8 cellular contexts compared by ENCODE assay signal in genomic region chr19:14528419-14529253, GRCh38. TPM values are rescaled to one million over a fixed set of nuclear protein-coding genes. Genes with fewer than 3 reads are reported as not detected.
DNase-seq lines count a peak whose midpoint lies in the region; ATAC-seq and TF ChIP-seq lines count a peak whose summit lies in the region.

No MANE protein-coding gene starts in this region.

- no peaks in the 10 kb centered on the region for H3K27me3 Mint-ChIP-seq in glutamatergic neuron (ENCODE audit: unreplicated experiment)

- H3K36me3 Mint-ChIP-seq in glutamatergic neuron (ENCODE audit: unreplicated experiment): no peaks in the 10 kb centered on the region

- H3K36me3 ChIP-seq in HEK293 (ENCODE audit: control insufficient read depth in 2 of 2, insufficient read depth in 1 of 2, low read length in 2 of 2) (no peaks in the 10 kb centered on the region; a peak in 1 of 3 replicates), WERI-Rb-1 (peaks cover 15% of the 10 kb centered on the region)

- no peaks in the 10 kb centered on the region for H3K4me1 ChIP-seq in HEK293 (ENCODE audit: control insufficient read depth, insufficient read depth, low read length)

- H3K9me3 Mint-ChIP-seq in glutamatergic neuron (ENCODE audit: unreplicated experiment): peaks cover 5% of the 10 kb centered on the region

- H3K4me3 ChIP-seq in HEK293 (ENCODE audit: low read depth, low read length) (peak overlapping the region; percentile 52), WERI-Rb-1 (ENCODE audit: low read depth, low read length) (peak overlapping the region; percentile 44), skin epidermis (peak overlapping the region; percentile 60 to 95 (median 71))

- no peaks in the 10 kb centered on the region for H3K9me3 ChIP-seq in HEK293 (ENCODE audit: control insufficient read depth, insufficient read depth, low read depth, low read length)
- H3K9me3 ChIP-seq in WERI-Rb-1 (ENCODE audit: severe bottlenecking): no peaks in the 10 kb centered on the region

- peak overlapping the region; percentile 55 for H3K27ac Mint-ChIP-seq in glutamatergic neuron (ENCODE audit: unreplicated experiment)

- no peak for TF ChIP-seq CTCF in HEK293 (tag by site-specific recombination; IDR thresholded peaks at IDR 0.05)
- no peak for TF ChIP-seq CTCF in WERI-Rb-1 (IDR thresholded peaks at IDR 0.05; ENCODE audit: low read depth, low read length)
- TF ChIP-seq CTCF in glutamatergic neuron (IDR thresholded peaks at IDR 0.05; ENCODE audit: partially characterized antibody, unreplicated experiment): no peak

- no peaks in the 10 kb centered on the region for H3K27me3 ChIP-seq in WERI-Rb-1 (ENCODE audit: insufficient read depth, low read depth, severe bottlenecking)

- CTCF ChIA-PET in HEK293 (lab: Yijun Ruan, JAX): no interaction called here

- ATAC-seq in GM21515 (IDR thresholded peaks at IDR 0.05; ENCODE audit: unreplicated experiment): no peak
- ATAC-seq in HG02840 (IDR thresholded peaks at IDR 0.05; ENCODE audit: low FRiP score, unreplicated experiment): no peak

- POLR2A ChIA-PET in HEK293 (lab: Yijun Ruan, JAX): interaction anchor here (1.5 kb wide), 2 partner anchors 10 to 43 kb away, joined by 3 to 5 read pairs; partner anchors contain the start of genes DNAJB1 and NDUFB7

- DNase-seq in WERI-Rb-1 (no peak), glutamatergic neuron (no peak), NCI-H1092 (lab: John Stamatoyannopoulos, UW) (no peak), GM19238 (ENCODE audit: insufficient read length, low spot score) (no peak)

- H3K4me1 Mint-ChIP-seq in glutamatergic neuron (ENCODE audit: low read depth, unreplicated experiment): peaks cover 3% of the 10 kb centered on the region

- H3K4me3 Mint-ChIP-seq in glutamatergic neuron (ENCODE audit: unreplicated experiment): peak overlapping the region; percentile 93

- H3K27ac ChIP-seq in HEK293 (ENCODE audit: extremely low read depth, low read depth, low read length) (no peak overlapping the region), WERI-Rb-1 (peak overlapping the region; percentile 85), skin epidermis (peak overlapping the region in 20 of 21 experiments; percentile 19 to 94 (median 78))

TF ChIP-seq in HEK293, 187 proteins besides CTCF, POLR2A, EP300 and RAD21 (continues in another document):
- TF ChIP-seq ZBTB11 (tag by site-specific recombination; conservative IDR thresholded peaks at IDR 0.05; ENCODE audit: low read depth) (no peak), ZBTB21 (tag by site-specific recombination; IDR thresholded peaks at IDR 0.05) (no peak), ZBTB49 (tag by site-specific recombination; IDR thresholded peaks at IDR 0.05; ENCODE audit: low read depth) (no peak), ZBTB1 (tag by site-specific recombination; IDR thresholded peaks at IDR 0.05) (no peak), PRDM10 (tag by site-specific recombination; IDR thresholded peaks at IDR 0.05) (peak; percentile 85), ZNF18 (tag by site-specific recombination; IDR thresholded peaks at IDR 0.05) (no peak), ZNF514 (tag by site-specific recombination; IDR thresholded peaks at IDR 0.05) (no peak), ZNF837 (tag by site-specific recombination; IDR thresholded peaks at IDR 0.05) (no peak), ZNF654 (tag by site-specific recombination; IDR thresholded peaks at IDR 0.05; ENCODE audit: low read depth) (no peak), ELK4 (IDR thresholded peaks at IDR 0.05; ENCODE audit: borderline replicate concordance, low read depth, low read length) (no peak)

RNA-seq across cellular contexts. Expression of gene TECR, which starts 0.8 kb away (rescaled TPM):
- 102 TPM for total RNA-seq in glutamatergic neuron (ENCODE audit: unreplicated experiment)

RNA-seq across cellular contexts. Expression of gene DNAJB1, which starts 10.4 kb away (rescaled TPM):
- 53.9 TPM for total RNA-seq in glutamatergic neuron (ENCODE audit: unreplicated experiment)

RNA-seq across cellular contexts. Expression of gene GIPC1, which starts 32.7 kb away (rescaled TPM):
- 53.4 TPM for total RNA-seq in glutamatergic neuron (ENCODE audit: unreplicated experiment)

RNA-seq across cellular contexts. Expression of gene NDUFB7, which starts 43.2 kb away (rescaled TPM):
- total RNA-seq in glutamatergic neuron (ENCODE audit: unreplicated experiment): 145 TPM

RNA-seq across cellular contexts. Expression of gene PTGER1, which starts 53.5 kb away (rescaled TPM):
- total RNA-seq in glutamatergic neuron (ENCODE audit: unreplicated experiment): 2.0 TPM
